Comparison of ENCODE assay signal across 1 cellular context in the genomic region with DNA sequence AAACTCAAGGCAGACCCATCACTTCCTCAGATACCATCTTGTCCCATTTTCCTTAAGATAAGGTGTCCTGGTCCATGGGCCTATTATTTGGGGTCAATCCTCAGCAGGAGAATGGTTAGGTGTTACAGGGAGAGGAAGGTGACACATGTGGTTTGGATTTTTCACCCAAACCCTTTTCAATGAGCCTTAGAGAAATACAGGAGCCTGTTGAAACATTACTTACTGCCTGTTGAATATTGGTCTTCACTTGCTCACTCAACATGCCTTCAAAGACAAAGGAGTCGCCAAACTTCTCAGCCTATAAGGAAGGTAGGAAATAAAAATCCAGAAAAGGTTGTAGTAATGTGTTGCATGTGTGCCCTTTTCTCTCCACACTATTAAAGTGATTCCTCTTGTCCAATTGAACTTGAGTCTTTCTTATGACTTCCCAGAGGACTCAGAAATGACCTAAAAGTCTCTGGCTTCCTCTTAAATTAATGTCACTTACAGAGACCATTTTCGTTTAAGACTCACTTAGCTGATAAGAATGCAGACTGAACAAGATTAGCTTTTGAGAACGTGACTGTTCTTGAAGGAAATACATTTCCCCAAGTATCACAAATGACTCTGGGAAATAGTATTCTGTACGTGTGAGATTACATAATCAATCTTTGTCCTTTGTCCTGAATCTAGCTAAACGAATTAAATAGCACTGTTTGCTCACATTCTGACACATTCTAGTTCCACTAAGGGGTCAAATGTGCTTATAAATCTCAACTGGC.
TF ChIP-seq lines count a peak whose summit lies in the region.

No MANE protein-coding gene starts in this region.

TF ChIP-seq in GM23338, 12 proteins besides CTCF, POLR2A, EP300 and RAD21 (continued from another document):
- TF ChIP-seq, protein P1, sequence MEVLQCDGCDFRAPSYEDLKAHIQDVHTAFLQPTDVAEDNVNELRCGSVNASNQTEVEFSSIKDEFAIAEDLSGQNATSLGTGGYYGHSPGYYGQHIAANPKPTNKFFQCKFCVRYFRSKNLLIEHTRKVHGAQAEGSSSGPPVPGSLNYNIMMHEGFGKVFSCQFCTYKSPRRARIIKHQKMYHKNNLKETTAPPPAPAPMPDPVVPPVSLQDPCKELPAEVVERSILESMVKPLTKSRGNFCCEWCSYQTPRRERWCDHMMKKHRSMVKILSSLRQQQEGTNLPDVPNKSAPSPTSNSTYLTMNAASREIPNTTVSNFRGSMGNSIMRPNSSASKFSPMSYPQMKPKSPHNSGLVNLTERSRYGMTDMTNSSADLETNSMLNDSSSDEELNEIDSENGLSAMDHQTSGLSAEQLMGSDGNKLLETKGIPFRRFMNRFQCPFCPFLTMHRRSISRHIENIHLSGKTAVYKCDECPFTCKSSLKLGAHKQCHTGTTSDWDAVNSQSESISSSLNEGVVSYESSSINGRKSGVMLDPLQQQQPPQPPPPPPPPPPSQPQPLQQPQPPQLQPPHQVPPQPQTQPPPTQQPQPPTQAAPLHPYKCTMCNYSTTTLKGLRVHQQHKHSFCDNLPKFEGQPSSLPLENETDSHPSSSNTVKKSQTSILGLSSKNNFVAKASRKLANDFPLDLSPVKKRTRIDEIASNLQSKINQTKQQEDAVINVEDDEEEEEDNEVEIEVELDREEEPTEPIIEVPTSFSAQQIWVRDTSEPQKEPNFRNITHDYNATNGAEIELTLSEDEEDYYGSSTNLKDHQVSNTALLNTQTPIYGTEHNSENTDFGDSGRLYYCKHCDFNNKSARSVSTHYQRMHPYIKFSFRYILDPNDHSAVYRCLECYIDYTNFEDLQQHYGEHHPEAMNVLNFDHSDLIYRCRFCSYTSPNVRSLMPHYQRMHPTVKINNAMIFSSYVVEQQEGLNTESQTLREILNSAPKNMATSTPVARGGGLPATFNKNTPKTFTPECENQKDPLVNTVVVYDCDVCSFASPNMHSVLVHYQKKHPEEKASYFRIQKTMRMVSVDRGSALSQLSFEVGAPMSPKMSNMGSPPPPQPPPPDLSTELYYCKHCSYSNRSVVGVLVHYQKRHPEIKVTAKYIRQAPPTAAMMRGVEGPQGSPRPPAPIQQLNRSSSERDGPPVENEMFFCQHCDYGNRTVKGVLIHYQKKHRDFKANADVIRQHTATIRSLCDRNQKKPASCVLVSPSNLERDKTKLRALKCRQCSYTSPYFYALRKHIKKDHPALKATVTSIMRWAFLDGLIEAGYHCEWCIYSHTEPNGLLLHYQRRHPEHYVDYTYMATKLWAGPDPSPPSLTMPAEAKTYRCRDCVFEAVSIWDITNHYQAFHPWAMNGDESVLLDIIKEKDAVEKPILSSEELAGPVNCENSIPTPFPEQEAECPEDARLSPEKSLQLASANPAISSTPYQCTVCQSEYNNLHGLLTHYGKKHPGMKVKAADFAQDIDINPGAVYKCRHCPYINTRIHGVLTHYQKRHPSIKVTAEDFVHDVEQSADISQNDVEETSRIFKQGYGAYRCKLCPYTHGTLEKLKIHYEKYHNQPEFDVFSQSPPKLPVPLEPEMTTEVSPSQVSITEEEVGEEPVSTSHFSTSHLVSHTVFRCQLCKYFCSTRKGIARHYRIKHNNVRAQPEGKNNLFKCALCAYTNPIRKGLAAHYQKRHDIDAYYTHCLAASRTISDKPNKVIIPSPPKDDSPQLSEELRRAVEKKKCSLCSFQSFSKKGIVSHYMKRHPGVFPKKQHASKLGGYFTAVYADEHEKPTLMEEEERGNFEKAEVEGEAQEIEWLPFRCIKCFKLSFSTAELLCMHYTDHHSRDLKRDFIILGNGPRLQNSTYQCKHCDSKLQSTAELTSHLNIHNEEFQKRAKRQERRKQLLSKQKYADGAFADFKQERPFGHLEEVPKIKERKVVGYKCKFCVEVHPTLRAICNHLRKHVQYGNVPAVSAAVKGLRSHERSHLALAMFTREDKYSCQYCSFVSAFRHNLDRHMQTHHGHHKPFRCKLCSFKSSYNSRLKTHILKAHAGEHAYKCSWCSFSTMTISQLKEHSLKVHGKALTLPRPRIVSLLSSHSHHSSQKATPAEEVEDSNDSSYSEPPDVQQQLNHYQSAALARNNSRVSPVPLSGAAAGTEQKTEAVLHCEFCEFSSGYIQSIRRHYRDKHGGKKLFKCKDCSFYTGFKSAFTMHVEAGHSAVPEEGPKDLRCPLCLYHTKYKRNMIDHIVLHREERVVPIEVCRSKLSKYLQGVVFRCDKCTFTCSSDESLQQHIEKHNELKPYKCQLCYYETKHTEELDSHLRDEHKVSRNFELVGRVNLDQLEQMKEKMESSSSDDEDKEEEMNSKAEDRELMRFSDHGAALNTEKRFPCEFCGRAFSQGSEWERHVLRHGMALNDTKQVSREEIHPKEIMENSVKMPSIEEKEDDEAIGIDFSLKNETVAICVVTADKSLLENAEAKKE (CRISPR knock-in tag; IDR thresholded peaks at IDR 0.05) = no peak
- TF ChIP-seq JUNB (IDR thresholded peaks at IDR 0.05; ENCODE audit: unreplicated experiment) (no peak), POLR2AphosphoS5 (IDR thresholded peaks at IDR 0.05; ENCODE audit: low read depth) (no peak), EZH2 (IDR thresholded peaks at IDR 0.05; ENCODE audit: low read depth, unreplicated experiment) (no peak)
